In the genomic region with DNA sequence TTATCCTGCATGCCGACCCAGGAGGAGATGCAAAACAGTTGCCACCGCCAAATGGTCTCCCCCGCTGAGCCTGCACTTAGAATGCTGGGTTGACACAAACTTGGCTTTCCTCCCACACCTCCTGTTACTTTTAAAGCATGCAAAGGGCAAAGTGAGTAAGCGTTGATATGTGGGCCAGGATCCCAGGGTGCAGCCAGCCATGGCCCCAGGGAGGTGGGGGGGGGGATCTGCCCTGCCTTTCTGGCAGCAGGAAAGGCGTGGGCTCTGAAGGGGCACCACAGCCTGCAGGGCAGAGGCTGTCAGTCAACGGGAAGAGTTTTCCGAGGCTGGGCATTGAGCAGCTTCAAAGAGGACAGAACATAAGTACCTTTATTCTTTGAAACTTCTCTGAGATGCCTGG, we compare ENCODE assay signal across 17 cellular contexts.
DNase-seq lines count a peak whose midpoint lies in the region; ATAC-seq and TF ChIP-seq lines count a peak whose summit lies in the region.
"Had no signal": no experiment of that assay in that cellular context is flagged by ENCODE, and none has a peak within 500 bp of the region (broad histone marks: within the 10 kb centered on the region; RNA-seq: fewer than 3 reads in every experiment).

No MANE protein-coding gene starts in this region.

- CTCF ChIA-PET in A673 (lab: Charles Lee) (interaction anchor here (1.0 kb wide), 1 partner anchor 976 kb away, joined by 5 read pairs; no protein-coding TSS in a partner anchor), RWPE1 (lab: Yijun Ruan, JAX) (interaction anchor here (0.6 kb wide), 1 partner anchor 31 kb away, joined by 3 read pairs; no protein-coding TSS in a partner anchor)
- CTCF ChIA-PET in CD8-positive, alpha-beta memory T cell (lab: Charles Lee): no interaction called here

- BruUV-seq in A673 (replicated peaks; lab: Mats Ljungman, UMichigan): no TSS peak

- no peak for ATAC-seq in GM19455 (IDR thresholded peaks at IDR 0.05; ENCODE audit: unreplicated experiment)
- ATAC-seq: body of pancreas, WTC11 had no signal

- no peaks in the 10 kb centered on the region for H3K4me1 ChIP-seq in A673 (ENCODE audit: insufficient read depth, low read length, poor library complexity, severe bottlenecking)
- no peaks in the 10 kb centered on the region for H3K4me1 ChIP-seq in CD8-positive, alpha-beta memory T cell (ENCODE audit: insufficient read depth, low read length)
- H3K4me1 ChIP-seq: body of pancreas, sigmoid colon, transverse colon had no signal

- H3K27me3 Mint-ChIP-seq in CD8-positive, alpha-beta memory T cell: peaks cover 0 to 3% of the 10 kb centered on the region in 2 donors

- no peak overlapping the region for H3K27ac Mint-ChIP-seq in CD8-positive, alpha-beta memory T cell
- H3K27ac Mint-ChIP-seq: WTC11 had no signal

- peaks cover 0 to 9% (median 5%) of the 10 kb centered on the region in 5 donors for H3K9me3 Mint-ChIP-seq in CD8-positive, alpha-beta memory T cell

- no peaks in the 10 kb centered on the region for H3K4me1 Mint-ChIP-seq in CD8-positive, alpha-beta memory T cell

- no peaks in the 10 kb centered on the region for H3K9me3 ChIP-seq in A673 (ENCODE audit: low read depth, low read length, poor library complexity, severe bottlenecking)
- H3K9me3 ChIP-seq in CD8-positive, alpha-beta memory T cell (ENCODE audit: low read length): no peaks in the 10 kb centered on the region
- H3K9me3 ChIP-seq: body of pancreas, sigmoid colon, transverse colon had no signal

- intact Hi-C loops in A673 (cut with micrococcal nuclease; ENCODE audit: unreplicated experiment): no loop called here

- peaks cover 0 to 3% (median 0%) of the 10 kb centered on the region in 3 donors for H3K36me3 Mint-ChIP-seq in CD8-positive, alpha-beta memory T cell
- H3K36me3 Mint-ChIP-seq: WTC11 had no signal

- H3K4me3 Mint-ChIP-seq in CD8-positive, alpha-beta memory T cell: no peak overlapping the region
- H3K4me3 Mint-ChIP-seq: WTC11 had no signal

- no peaks in the 10 kb centered on the region for H3K27me3 ChIP-seq in A673 (replicated peaks; ENCODE audit: insufficient read depth, low read depth, low read length, poor library complexity)
- no peaks in the 10 kb centered on the region for H3K27me3 ChIP-seq in CD8-positive, alpha-beta memory T cell (ENCODE audit: insufficient read depth, low read length, poor library complexity, severe bottlenecking)
- H3K27me3 ChIP-seq: body of pancreas, sigmoid colon, transverse colon had no signal

- POLR2A ChIA-PET in A673 (lab: Charles Lee; ENCODE audit: low non-redundant PET): no interaction called here
- POLR2A ChIA-PET in RWPE1 (lab: Yijun Ruan, JAX; ENCODE audit: low non-redundant PET): no interaction called here
- POLR2A ChIA-PET in CD8-positive, alpha-beta memory T cell (lab: Charles Lee): no interaction called here

- peak; percentile 82 for DNase-seq in A673 (ENCODE audit: low spot score)
- peak; percentile 78 for DNase-seq in HPDE6-E6E7 (ENCODE audit: extremely low spot score)
- peak; percentile 89 for DNase-seq in RWPE1 (ENCODE audit: low spot score)
- DNase-seq in fibroblast of the aortic adventitia (ENCODE audit: low read depth): peak; percentile 59
- DNase-seq in SKM-1 (lab: John Stamatoyannopoulos, UW; ENCODE audit: unreplicated experiment): no peak
- no peak for DNase-seq in CD8-positive, alpha-beta memory T cell
- DNase-seq in DMS114 treated with DMSO at 0.1 percent for 48 hours (lab: John Stamatoyannopoulos, UW; ENCODE audit: unreplicated experiment): no peak
- DNase-seq: activated effector memory CD4-positive, alpha-beta T cell treated with anti-CD3 and anti-CD28 coated beads, Interleukin-2, amount 50 U/mL, for 16 hours; body of pancreas; effector CD4-positive, alpha-beta T cell; foreskin fibroblast; sigmoid colon; stimulated activated CD4-positive, alpha-beta T cell treated with anti-CD3 and anti-CD28 coated beads, Interleukin-4, amount 100 ng/mL, for 24 hours; SW 1271; transverse colon had no signal

- H3K27ac ChIP-seq in A673 (ENCODE audit: low read depth, low read length, poor library complexity, severe bottlenecking) (no peak overlapping the region), RWPE1 (no peak overlapping the region)
- no peak overlapping the region for H3K27ac ChIP-seq in CD8-positive, alpha-beta memory T cell (ENCODE audit: low read depth, low read length)
- H3K27ac ChIP-seq: body of pancreas, sigmoid colon, transverse colon had no signal

- TF ChIP-seq CTCF in A673 (conservative IDR thresholded peaks at IDR 0.05; ENCODE audit: low read depth, low read length) (no peak), RWPE1 (conservative IDR thresholded peaks at IDR 0.05; ENCODE audit: low read depth) (no peak), fibroblast of the aortic adventitia (IDR thresholded peaks at IDR 0.05; ENCODE audit: insufficient read depth, low read length) (no peak)

- H3K4me3 ChIP-seq in A673 (ENCODE audit: low read depth, low read length, poor library complexity, severe bottlenecking) (no peak overlapping the region), fibroblast of the aortic adventitia (ENCODE audit: low read depth, low read length) (no peak overlapping the region)
- no peak overlapping the region for H3K4me3 ChIP-seq in CD8-positive, alpha-beta memory T cell (ENCODE audit: low read length)
- H3K4me3 ChIP-seq: body of pancreas, sigmoid colon, transverse colon had no signal

- no peaks in the 10 kb centered on the region for H3K36me3 ChIP-seq in A673 (ENCODE audit: insufficient read depth, low read length, poor library complexity, severe bottlenecking)
- no peaks in the 10 kb centered on the region for H3K36me3 ChIP-seq in CD8-positive, alpha-beta memory T cell (ENCODE audit: insufficient read depth, low read length)
- H3K36me3 ChIP-seq: sigmoid colon, transverse colon had no signal

Comparison
In these comparisons a context has a peak if more than half of its experiments do, and no peak if none do; other contexts are left out.
1. DNase-seq: peak in A673 (single experiment), HPDE6-E6E7 (single experiment), RWPE1 (single experiment) and fibroblast of the aortic adventitia (single experiment); none in SKM-1 (single experiment), CD8-positive, alpha-beta memory T cell (0 of 5) and DMS114 treated with DMSO at 0.1 percent for 48 hours (single experiment).